ENCODE assay signal across 17 cellular contexts in the genomic region with DNA sequence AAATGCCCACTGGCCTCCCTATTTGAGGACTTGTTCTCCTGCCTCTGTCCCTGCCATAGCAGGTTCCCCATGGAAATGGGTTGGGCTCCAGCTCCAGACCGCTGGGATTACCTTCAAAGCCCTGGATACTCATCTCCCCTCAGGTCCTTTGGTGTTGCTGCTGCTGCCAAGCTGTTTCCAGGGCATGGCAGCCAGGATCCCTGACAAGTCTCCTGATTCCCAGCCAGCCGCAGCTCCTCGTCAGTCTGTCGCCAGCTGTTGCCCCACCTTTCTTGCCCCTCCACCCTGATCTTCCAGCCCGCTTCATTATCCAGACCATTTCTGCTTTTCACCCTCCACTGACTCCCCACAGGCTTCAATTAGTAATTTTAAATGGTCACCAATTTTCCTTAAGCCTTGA.
DNase-seq lines count a peak whose midpoint lies in the region; ATAC-seq and TF ChIP-seq lines count a peak whose summit lies in the region.
"Had no signal": no experiment of that assay in that cellular context is flagged by ENCODE, and none has a peak within 500 bp of the region (broad histone marks: within the 10 kb centered on the region; RNA-seq: fewer than 3 reads in every experiment).

No MANE protein-coding gene starts in this region.

- no peaks in the 10 kb centered on the region for H3K4me1 Mint-ChIP-seq in activated T-cell treated with anti-CD3 and anti-CD28 coated beads, Interleukin-2, amount 50 U/mL, for 24 hours (ENCODE audit: low read depth)

- intact Hi-C loops in left ventricle myocardium inferior (cut with micrococcal nuclease) = no loop called here
- intact Hi-C loops in Right ventricle myocardium inferior (cut with DNase I) = loop anchor here (2.0 to 10.0 kb wide), 5 partner anchors 67 to 280 kb away; no protein-coding TSS in a partner anchor

- peaks cover 30% of the 10 kb centered on the region for H3K27me3 Mint-ChIP-seq in activated T-cell treated with anti-CD3 and anti-CD28 coated beads, Interleukin-2, amount 50 U/mL, for 24 hours

- H3K27ac ChIP-seq in left ventricle myocardium inferior (replicated peaks) = peak overlapping the region; percentile 75

- H3K4me3 Mint-ChIP-seq in activated T-cell treated with anti-CD3 and anti-CD28 coated beads, Interleukin-2, amount 50 U/mL, for 24 hours = no peak overlapping the region
- H3K4me3 Mint-ChIP-seq: CD4-positive, alpha-beta T cell; HFFc6 had no signal

- no peaks in the 10 kb centered on the region for H3K9me3 Mint-ChIP-seq in activated T-cell treated with anti-CD3 and anti-CD28 coated beads, Interleukin-2, amount 50 U/mL, for 24 hours
- H3K9me3 Mint-ChIP-seq: CD4-positive, alpha-beta T cell; HFFc6 had no signal

- H3K4me3 ChIP-seq in left ventricle myocardium inferior = no peak overlapping the region
- H3K4me3 ChIP-seq: HAP-1 had no signal

- H3K4me1 ChIP-seq in left ventricle myocardium inferior = peaks cover 46% of the 10 kb centered on the region
- H3K4me1 ChIP-seq: HAP-1 had no signal

- DNase-seq in NCI-H1694 treated with DMSO at 0.1 percent for 48 hours (lab: John Stamatoyannopoulos, UW) (peak; percentile 3), NCI-H1694 (lab: John Stamatoyannopoulos, UW) (no peak), left ventricle myocardium inferior (no peak), Right ventricle myocardium inferior (ENCODE audit: missing footprints) (no peak), NCI-H446 treated with DMSO at 0.1 percent for 48 hours (lab: John Stamatoyannopoulos, UW) (peak; percentile 66)
- DNase-seq in activated T-cell treated with anti-CD3 and anti-CD28 coated beads, Interleukin-2, amount 50 U/mL, for 24 hours = no peak
- DNase-seq: 8988T; AML-193; C1 segment of cervical spinal cord; Calu3; CD4-positive, alpha-beta T cell; DND-41; GDM1; GOT3; HFFc6 had no signal

- no peak overlapping the region for H3K27ac Mint-ChIP-seq in activated T-cell treated with anti-CD3 and anti-CD28 coated beads, Interleukin-2, amount 50 U/mL, for 24 hours
- H3K27ac Mint-ChIP-seq: CD4-positive, alpha-beta T cell; HFFc6 had no signal

- no peak for TF ChIP-seq CTCF in left ventricle myocardium inferior (IDR thresholded peaks at IDR 0.05; ENCODE audit: borderline replicate concordance)

- H3K9me3 ChIP-seq in left ventricle myocardium inferior (replicated peaks) = no peaks in the 10 kb centered on the region
- H3K9me3 ChIP-seq: HAP-1 had no signal

- H3K27me3 ChIP-seq in left ventricle myocardium inferior (ENCODE audit: low read depth) = no peaks in the 10 kb centered on the region

- no peaks in the 10 kb centered on the region for H3K36me3 ChIP-seq in left ventricle myocardium inferior
- H3K36me3 ChIP-seq: HAP-1 had no signal

- no peaks in the 10 kb centered on the region for H3K36me3 Mint-ChIP-seq in activated T-cell treated with anti-CD3 and anti-CD28 coated beads, Interleukin-2, amount 50 U/mL, for 24 hours (ENCODE audit: low read depth)

- ATAC-seq in Right ventricle myocardium inferior (no peak), GM18909 (IDR thresholded peaks at IDR 0.05; ENCODE audit: poor library complexity, unreplicated experiment) (no peak)

Comparison
In these comparisons a context has a peak if more than half of its experiments do, and no peak if none do; other contexts are left out.
1. DNase-seq: peak in NCI-H1694 treated with DMSO at 0.1 percent for 48 hours (single experiment) and NCI-H446 treated with DMSO at 0.1 percent for 48 hours (single experiment); none in NCI-H1694 (single experiment), left ventricle myocardium inferior (single experiment), Right ventricle myocardium inferior (single experiment) and activated T-cell treated with anti-CD3 and anti-CD28 coated beads, Interleukin-2, amount 50 U/mL, for 24 hours (single experiment).